In the genomic region with DNA sequence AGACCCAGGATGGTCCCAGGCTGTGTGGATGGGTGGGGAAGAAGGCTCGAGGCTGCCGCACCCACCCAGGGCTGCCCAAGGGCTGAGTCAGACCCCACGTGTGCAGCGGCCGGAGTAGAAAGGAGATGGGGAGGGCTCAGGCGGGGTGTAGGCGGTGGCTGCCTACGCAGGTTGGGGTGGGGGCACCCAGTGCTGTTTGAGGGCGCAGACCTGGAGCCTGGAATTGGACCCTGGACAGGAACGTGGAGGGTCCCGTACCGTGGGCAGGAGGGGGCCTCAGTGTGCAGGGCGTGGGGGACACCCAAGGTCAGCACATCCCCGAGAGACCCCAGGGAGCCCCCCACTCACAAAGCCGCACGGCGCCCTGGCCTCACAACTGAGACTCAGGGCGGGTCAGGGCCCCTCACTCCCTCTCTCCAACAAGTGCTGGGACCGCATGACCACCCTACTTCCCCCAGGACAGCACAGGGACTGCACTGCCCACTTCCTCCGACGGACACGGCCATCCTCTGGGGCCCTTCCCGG, we compare ENCODE assay signal across 16 cellular contexts.
DNase-seq lines count a peak whose midpoint lies in the region; ATAC-seq and TF ChIP-seq lines count a peak whose summit lies in the region.
"Had no signal": no experiment of that assay in that cellular context is flagged by ENCODE, and none has a peak within 500 bp of the region (broad histone marks: within the 10 kb centered on the region; RNA-seq: fewer than 3 reads in every experiment).

No MANE protein-coding gene starts in this region.

- H3K4me3 Mint-ChIP-seq in activated naive CD4-positive, alpha-beta T cell treated with anti-CD3 and anti-CD28 coated beads, Interleukin-2, amount 10 ng/mL, durations not matched to agents 7 days and 5 days = no peak overlapping the region
- no peak overlapping the region for H3K4me3 Mint-ChIP-seq in glutamatergic neuron (ENCODE audit: unreplicated experiment)
- H3K4me3 Mint-ChIP-seq in stimulated activated memory B cell treated with anti-CD40 and anti-IgM and Interleukin-4, amounts not matched to agents 10 μg/mL and 1 μg/mL and 100 μg/mL, for 72 hours = no peak overlapping the region
- no peak overlapping the region for H3K4me3 Mint-ChIP-seq in progenitor cell of endocrine pancreas (ENCODE audit: low read depth)
- H3K4me3 Mint-ChIP-seq: activated naive CD4-positive, alpha-beta T cell treated with anti-CD3 and anti-CD28 coated beads, Interleukin-2, amount 50 U/mL, for 24 hours had no signal

- no peaks in the 10 kb centered on the region for H3K36me3 Mint-ChIP-seq in activated naive CD4-positive, alpha-beta T cell treated with anti-CD3 and anti-CD28 coated beads, Interleukin-2, amount 10 ng/mL, durations not matched to agents 7 days and 5 days
- H3K36me3 Mint-ChIP-seq in glutamatergic neuron (ENCODE audit: unreplicated experiment) = no peaks in the 10 kb centered on the region
- no peaks in the 10 kb centered on the region for H3K36me3 Mint-ChIP-seq in stimulated activated memory B cell treated with anti-CD40 and anti-IgM and Interleukin-4, amounts not matched to agents 10 μg/mL and 1 μg/mL and 100 μg/mL, for 72 hours
- H3K36me3 Mint-ChIP-seq in progenitor cell of endocrine pancreas (ENCODE audit: insufficient read depth) = no peaks in the 10 kb centered on the region
- H3K36me3 Mint-ChIP-seq: activated naive CD4-positive, alpha-beta T cell treated with anti-CD3 and anti-CD28 coated beads, Interleukin-2, amount 50 U/mL, for 24 hours had no signal

- peaks cover 23% of the 10 kb centered on the region for H3K4me1 Mint-ChIP-seq in activated naive CD4-positive, alpha-beta T cell treated with anti-CD3 and anti-CD28 coated beads, Interleukin-2, amount 10 ng/mL, durations not matched to agents 7 days and 5 days
- H3K4me1 Mint-ChIP-seq in glutamatergic neuron (ENCODE audit: low read depth, unreplicated experiment) (peaks cover 17% of the 10 kb centered on the region), progenitor cell of endocrine pancreas (ENCODE audit: low read depth) (peaks cover 2% of the 10 kb centered on the region)
- peaks cover 32% of the 10 kb centered on the region for H3K4me1 Mint-ChIP-seq in stimulated activated memory B cell treated with anti-CD40 and anti-IgM and Interleukin-4, amounts not matched to agents 10 μg/mL and 1 μg/mL and 100 μg/mL, for 72 hours

- CTCF ChIA-PET in activated naive CD4-positive, alpha-beta T cell treated with anti-CD3 and anti-CD28 coated beads, Interleukin-2, amount 10 ng/mL, durations not matched to agents 7 days and 5 days (lab: Charles Lee) = no interaction called here

- DNase-seq in activated naive CD4-positive, alpha-beta T cell treated with anti-CD3 and anti-CD28 coated beads, Interleukin-2, amount 10 ng/mL, durations not matched to agents 7 days and 5 days = no peak
- DNase-seq in activated naive CD4-positive, alpha-beta T cell treated with anti-CD3 and anti-CD28 coated beads, Interleukin-2, amount 50 U/mL, for 16 hours = no peak
- DNase-seq in M059J (ENCODE audit: low read depth) = peak; percentile 24
- DNase-seq in glutamatergic neuron = peak; percentile 11
- DNase-seq in progenitor cell of endocrine pancreas (ENCODE audit: low spot score, unreplicated experiment) = no peak
- DNase-seq: DMS153, hippocampal formation, KG1, mesendoderm, NCI-H1694, NCI-H524 treated with DMSO at 0.1 percent for 48 hours, ovary had no signal

- H3K27ac Mint-ChIP-seq in activated naive CD4-positive, alpha-beta T cell treated with anti-CD3 and anti-CD28 coated beads, Interleukin-2, amount 10 ng/mL, durations not matched to agents 7 days and 5 days = peak overlapping the region; percentile 95
- no peak overlapping the region for H3K27ac Mint-ChIP-seq in glutamatergic neuron (ENCODE audit: unreplicated experiment)
- H3K27ac Mint-ChIP-seq in stimulated activated memory B cell treated with anti-CD40 and anti-IgM and Interleukin-4, amounts not matched to agents 10 μg/mL and 1 μg/mL and 100 μg/mL, for 72 hours = no peak overlapping the region
- no peak overlapping the region for H3K27ac Mint-ChIP-seq in progenitor cell of endocrine pancreas
- H3K27ac Mint-ChIP-seq: activated naive CD4-positive, alpha-beta T cell treated with anti-CD3 and anti-CD28 coated beads, Interleukin-2, amount 50 U/mL, for 24 hours had no signal

- peak; percentile 20 for ATAC-seq in stimulated activated memory B cell treated with anti-CD40 and anti-IgM and Interleukin-4, amounts not matched to agents 10 μg/mL and 1 μg/mL and 100 μg/mL, for 72 hours
- no peak for ATAC-seq in HG02885 (IDR thresholded peaks at IDR 0.05; ENCODE audit: poor library complexity, unreplicated experiment)
- ATAC-seq in HG03469 (IDR thresholded peaks at IDR 0.05; ENCODE audit: unreplicated experiment) = no peak

- no peak for TF ChIP-seq CTCF in glutamatergic neuron (IDR thresholded peaks at IDR 0.05; ENCODE audit: partially characterized antibody, unreplicated experiment)
- TF ChIP-seq CTCF in progenitor cell of endocrine pancreas (IDR thresholded peaks at IDR 0.05; ENCODE audit: unreplicated experiment) = no peak

- peaks cover 12% of the 10 kb centered on the region for H3K27me3 Mint-ChIP-seq in activated naive CD4-positive, alpha-beta T cell treated with anti-CD3 and anti-CD28 coated beads, Interleukin-2, amount 10 ng/mL, durations not matched to agents 7 days and 5 days
- peaks cover 3% of the 10 kb centered on the region for H3K27me3 Mint-ChIP-seq in glutamatergic neuron (ENCODE audit: unreplicated experiment)
- H3K27me3 Mint-ChIP-seq in stimulated activated memory B cell treated with anti-CD40 and anti-IgM and Interleukin-4, amounts not matched to agents 10 μg/mL and 1 μg/mL and 100 μg/mL, for 72 hours = peaks cover 60% of the 10 kb centered on the region
- peaks cover 3% of the 10 kb centered on the region for H3K27me3 Mint-ChIP-seq in progenitor cell of endocrine pancreas
- H3K27me3 Mint-ChIP-seq: activated naive CD4-positive, alpha-beta T cell treated with anti-CD3 and anti-CD28 coated beads, Interleukin-2, amount 50 U/mL, for 24 hours had no signal

- H3K9me3 Mint-ChIP-seq in activated naive CD4-positive, alpha-beta T cell treated with anti-CD3 and anti-CD28 coated beads, Interleukin-2, amount 10 ng/mL, durations not matched to agents 7 days and 5 days = no peaks in the 10 kb centered on the region
- H3K9me3 Mint-ChIP-seq in glutamatergic neuron (ENCODE audit: unreplicated experiment) (peaks cover 4% of the 10 kb centered on the region), progenitor cell of endocrine pancreas (ENCODE audit: low read depth) (no peaks in the 10 kb centered on the region)
- no peaks in the 10 kb centered on the region for H3K9me3 Mint-ChIP-seq in stimulated activated memory B cell treated with anti-CD40 and anti-IgM and Interleukin-4, amounts not matched to agents 10 μg/mL and 1 μg/mL and 100 μg/mL, for 72 hours
- H3K9me3 Mint-ChIP-seq: activated naive CD4-positive, alpha-beta T cell treated with anti-CD3 and anti-CD28 coated beads, Interleukin-2, amount 50 U/mL, for 24 hours had no signal

Comparison
In these comparisons a context has a peak if more than half of its experiments do, and no peak if none do; other contexts are left out.
1. DNase-seq: peak in M059J (single experiment) and glutamatergic neuron (single experiment); none in activated naive CD4-positive, alpha-beta T cell treated with anti-CD3 and anti-CD28 coated beads, Interleukin-2, amount 10 ng/mL, durations not matched to agents 7 days and 5 days (single experiment), activated naive CD4-positive, alpha-beta T cell treated with anti-CD3 and anti-CD28 coated beads, Interleukin-2, amount 50 U/mL, for 16 hours (single experiment) and progenitor cell of endocrine pancreas (single experiment).